Comparison of ENCODE assay signal across 26 cellular contexts in genomic region chr13:25463496-25463895, GRCh38.
DNase-seq lines count a peak whose midpoint lies in the region; ATAC-seq and TF ChIP-seq lines count a peak whose summit lies in the region.
"Had no signal": no experiment of that assay in that cellular context is flagged by ENCODE, and none has a peak within 500 bp of the region (broad histone marks: within the 10 kb centered on the region; RNA-seq: fewer than 3 reads in every experiment).

No MANE protein-coding gene starts in this region.

- peaks cover 25% of the 10 kb centered on the region for H3K27me3 Mint-ChIP-seq in mesothelial cell of epicardium (ENCODE audit: low read depth)
- peaks cover 41% of the 10 kb centered on the region for H3K27me3 Mint-ChIP-seq in activated naive CD8-positive, alpha-beta T cell treated with anti-CD3 and anti-CD28 coated beads for 36 hours

- H3K4me3 ChIP-seq in epithelial cell of esophagus (ENCODE audit: low read length): no peak overlapping the region
- H3K4me3 ChIP-seq: adrenal gland, GM12878, hepatocyte, lower lobe of right lung, neural progenitor cell, Peyer's patch, prostate gland, vagina had no signal

- TF ChIP-seq CTCF in epithelial cell of esophagus (IDR thresholded peaks at IDR 0.05; ENCODE audit: insufficient read depth, low read depth, low read length, missing control alignments) (no peak), mesothelial cell of epicardium (IDR thresholded peaks at IDR 0.05; ENCODE audit: unreplicated experiment) (no peak)

- H3K4me1 Mint-ChIP-seq in mesothelial cell of epicardium: peaks cover 14% of the 10 kb centered on the region
- no peaks in the 10 kb centered on the region for H3K4me1 Mint-ChIP-seq in activated naive CD8-positive, alpha-beta T cell treated with anti-CD3 and anti-CD28 coated beads for 36 hours
- H3K4me1 Mint-ChIP-seq: immature natural killer cell had no signal

- ATAC-seq in HG03571 (IDR thresholded peaks at IDR 0.05; ENCODE audit: unreplicated experiment) (no peak), HG03135 (IDR thresholded peaks at IDR 0.05; ENCODE audit: unreplicated experiment) (no peak)
- ATAC-seq: CD8-positive, alpha-beta T cell; GM12878; lower lobe of right lung; WTC11 had no signal

- H3K36me3 Mint-ChIP-seq in mesothelial cell of epicardium: no peaks in the 10 kb centered on the region
- no peaks in the 10 kb centered on the region for H3K36me3 Mint-ChIP-seq in activated naive CD8-positive, alpha-beta T cell treated with anti-CD3 and anti-CD28 coated beads for 36 hours
- H3K36me3 Mint-ChIP-seq: activated CD4-positive, alpha-beta memory T cell treated with anti-CD3 and anti-CD28 coated beads for 36 hours; CD8-positive, alpha-beta T cell; immature natural killer cell; neural progenitor cell; WTC11 had no signal

- peak overlapping the region; percentile 13 for H3K27ac Mint-ChIP-seq in mesothelial cell of epicardium
- no peak overlapping the region for H3K27ac Mint-ChIP-seq in activated naive CD8-positive, alpha-beta T cell treated with anti-CD3 and anti-CD28 coated beads for 36 hours
- H3K27ac Mint-ChIP-seq: activated CD4-positive, alpha-beta memory T cell treated with anti-CD3 and anti-CD28 coated beads for 36 hours; CD8-positive, alpha-beta T cell; neural progenitor cell; T-helper 2 cell treated with Interferon-gamma antibody and Interleukin-4, amounts not matched to agents 5 μg/mL and 100 μg/mL, for 36 hours; WTC11 had no signal

- no peaks in the 10 kb centered on the region for H3K9me3 Mint-ChIP-seq in mesothelial cell of epicardium
- no peaks in the 10 kb centered on the region for H3K9me3 Mint-ChIP-seq in activated naive CD8-positive, alpha-beta T cell treated with anti-CD3 and anti-CD28 coated beads for 36 hours
- H3K9me3 Mint-ChIP-seq: activated CD4-positive, alpha-beta memory T cell treated with anti-CD3 and anti-CD28 coated beads for 36 hours; CD8-positive, alpha-beta T cell; neural progenitor cell; T-helper 2 cell treated with Interferon-gamma antibody and Interleukin-4, amounts not matched to agents 5 μg/mL and 100 μg/mL, for 36 hours; WTC11 had no signal

- H3K4me3 Mint-ChIP-seq in mesothelial cell of epicardium: no peak overlapping the region
- H3K4me3 Mint-ChIP-seq in activated naive CD8-positive, alpha-beta T cell treated with anti-CD3 and anti-CD28 coated beads for 36 hours: no peak overlapping the region
- H3K4me3 Mint-ChIP-seq: activated CD4-positive, alpha-beta memory T cell treated with anti-CD3 and anti-CD28 coated beads for 36 hours; CD8-positive, alpha-beta T cell; immature natural killer cell; neural progenitor cell; T-helper 2 cell treated with Interferon-gamma antibody and Interleukin-4, amounts not matched to agents 5 μg/mL and 100 μg/mL, for 36 hours; WTC11 had no signal

- DNase-seq in EL (peak; percentile 57), RKO (ENCODE audit: low spot score) (peak; percentile 10), epithelial cell of esophagus (ENCODE audit: low read depth) (peak; percentile 51), mesothelial cell of epicardium (ENCODE audit: low spot score in 2 of 2, unreplicated experiment in 2 of 2) (no peak), H4 (ENCODE audit: low spot score) (no peak)
- DNase-seq in activated naive CD8-positive, alpha-beta T cell treated with anti-CD3 and anti-CD28 coated beads for 36 hours: no peak
- DNase-seq: activated CD4-positive, alpha-beta memory T cell treated with anti-CD3 and anti-CD28 coated beads for 36 hours; activated gamma-delta T cell treated with Interleukin-2 at 50 U/mL for 16 hours; adrenal gland; CD8-positive, alpha-beta T cell; dermis blood vessel endothelial cell; immature natural killer cell; lower lobe of right lung; NCI-H1436; NCI-H524; Peyer's patch; SK-N-SH had no signal

Comparison
In these comparisons a context has a peak if more than half of its experiments do, and no peak if none do; other contexts are left out.
1. DNase-seq: peak in EL (single experiment), RKO (single experiment) and epithelial cell of esophagus (single experiment); none in mesothelial cell of epicardium (0 of 2), H4 (single experiment) and activated naive CD8-positive, alpha-beta T cell treated with anti-CD3 and anti-CD28 coated beads for 36 hours (single experiment).